In the genomic region with DNA sequence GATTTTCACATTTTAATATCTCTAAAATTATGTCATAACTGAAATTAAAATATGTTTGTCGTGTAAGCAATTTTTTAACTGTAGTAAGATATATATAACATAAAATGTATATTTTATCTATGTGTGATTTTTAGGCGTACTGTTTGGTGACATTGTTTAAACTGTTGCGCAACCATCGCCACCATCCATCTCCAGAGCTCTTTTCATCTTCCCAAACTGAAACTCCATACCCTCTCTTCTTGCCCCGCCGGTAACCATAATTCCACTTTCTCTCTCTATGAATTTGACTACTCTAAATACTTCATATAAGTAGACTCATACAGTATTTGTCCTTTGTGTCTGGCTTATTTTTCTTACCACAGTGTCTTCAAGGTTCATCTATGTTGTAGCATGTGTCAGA, we compare ENCODE assay signal across 2 cellular contexts.
TF ChIP-seq lines count a peak whose summit lies in the region.

No MANE protein-coding gene starts in this region.

TF ChIP-seq in HepG2, 621 proteins besides CTCF, POLR2A, EP300 and RAD21 (continued from another document):
- TF ChIP-seq ZNF547 (CRISPR knock-in tag; IDR thresholded peaks at IDR 0.05): no peak
TF ChIP-seq in HepG2: peak in this region for 2.

TF ChIP-seq in H1, 55 proteins besides CTCF, POLR2A, EP300 and RAD21 (continued from another document):
- TF ChIP-seq CEBPB (IDR thresholded peaks at IDR 0.05; ENCODE audit: low read depth, low read length): peak; percentile 93
TF ChIP-seq in H1: peak in this region for 1.
